Comparison of ENCODE assay signal across 1 cellular context in genomic region chr12:18644564-18644963, GRCh38.
TF ChIP-seq lines count a peak whose summit lies in the region.

No MANE protein-coding gene starts in this region.

TF ChIP-seq in HepG2, 621 proteins besides CTCF, POLR2A, EP300 and RAD21 (continued from another document):
- no peak for TF ChIP-seq FOXO4 (CRISPR knock-in tag; conservative IDR thresholded peaks at IDR 0.05)
- TF ChIP-seq PITX1 (CRISPR knock-in tag; IDR thresholded peaks at IDR 0.05), result no peak
- TF ChIP-seq, protein P1, sequence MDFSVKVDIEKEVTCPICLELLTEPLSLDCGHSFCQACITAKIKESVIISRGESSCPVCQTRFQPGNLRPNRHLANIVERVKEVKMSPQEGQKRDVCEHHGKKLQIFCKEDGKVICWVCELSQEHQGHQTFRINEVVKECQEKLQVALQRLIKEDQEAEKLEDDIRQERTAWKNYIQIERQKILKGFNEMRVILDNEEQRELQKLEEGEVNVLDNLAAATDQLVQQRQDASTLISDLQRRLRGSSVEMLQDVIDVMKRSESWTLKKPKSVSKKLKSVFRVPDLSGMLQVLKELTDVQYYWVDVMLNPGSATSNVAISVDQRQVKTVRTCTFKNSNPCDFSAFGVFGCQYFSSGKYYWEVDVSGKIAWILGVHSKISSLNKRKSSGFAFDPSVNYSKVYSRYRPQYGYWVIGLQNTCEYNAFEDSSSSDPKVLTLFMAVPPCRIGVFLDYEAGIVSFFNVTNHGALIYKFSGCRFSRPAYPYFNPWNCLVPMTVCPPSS (IDR thresholded peaks at IDR 0.05), result no peak
- no peak for TF ChIP-seq ZNF562 (CRISPR knock-in tag; IDR thresholded peaks at IDR 0.05; ENCODE audit: borderline replicate concordance)
- no peak for TF ChIP-seq FUBP1 (CRISPR knock-in tag; IDR thresholded peaks at IDR 0.05; ENCODE audit: borderline replicate concordance)
- TF ChIP-seq, protein P2, sequence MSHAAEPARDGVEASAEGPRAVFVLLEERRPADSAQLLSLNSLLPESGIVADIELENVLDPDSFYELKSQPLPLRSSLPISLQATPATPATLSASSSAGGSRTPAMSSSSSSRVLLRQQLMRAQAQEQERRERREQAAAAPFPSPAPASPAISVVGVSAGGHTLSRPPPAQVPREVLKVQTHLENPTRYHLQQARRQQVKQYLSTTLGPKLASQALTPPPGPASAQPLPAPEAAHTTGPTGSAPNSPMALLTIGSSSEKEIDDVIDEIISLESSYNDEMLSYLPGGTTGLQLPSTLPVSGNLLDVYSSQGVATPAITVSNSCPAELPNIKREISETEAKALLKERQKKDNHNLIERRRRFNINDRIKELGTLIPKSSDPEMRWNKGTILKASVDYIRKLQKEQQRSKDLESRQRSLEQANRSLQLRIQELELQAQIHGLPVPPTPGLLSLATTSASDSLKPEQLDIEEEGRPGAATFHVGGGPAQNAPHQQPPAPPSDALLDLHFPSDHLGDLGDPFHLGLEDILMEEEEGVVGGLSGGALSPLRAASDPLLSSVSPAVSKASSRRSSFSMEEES (CRISPR knock-in tag; IDR thresholded peaks at IDR 0.05), result no peak
- no peak for TF ChIP-seq ZNF30 (CRISPR knock-in tag; IDR thresholded peaks at IDR 0.05)
- TF ChIP-seq, protein P3, sequence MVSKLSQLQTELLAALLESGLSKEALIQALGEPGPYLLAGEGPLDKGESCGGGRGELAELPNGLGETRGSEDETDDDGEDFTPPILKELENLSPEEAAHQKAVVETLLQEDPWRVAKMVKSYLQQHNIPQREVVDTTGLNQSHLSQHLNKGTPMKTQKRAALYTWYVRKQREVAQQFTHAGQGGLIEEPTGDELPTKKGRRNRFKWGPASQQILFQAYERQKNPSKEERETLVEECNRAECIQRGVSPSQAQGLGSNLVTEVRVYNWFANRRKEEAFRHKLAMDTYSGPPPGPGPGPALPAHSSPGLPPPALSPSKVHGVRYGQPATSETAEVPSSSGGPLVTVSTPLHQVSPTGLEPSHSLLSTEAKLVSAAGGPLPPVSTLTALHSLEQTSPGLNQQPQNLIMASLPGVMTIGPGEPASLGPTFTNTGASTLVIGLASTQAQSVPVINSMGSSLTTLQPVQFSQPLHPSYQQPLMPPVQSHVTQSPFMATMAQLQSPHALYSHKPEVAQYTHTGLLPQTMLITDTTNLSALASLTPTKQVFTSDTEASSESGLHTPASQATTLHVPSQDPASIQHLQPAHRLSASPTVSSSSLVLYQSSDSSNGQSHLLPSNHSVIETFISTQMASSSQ (IDR thresholded peaks at IDR 0.05; ENCODE audit: low read depth), result no peak
- TF ChIP-seq, protein P3 (CRISPR knock-in tag; IDR thresholded peaks at IDR 0.05; ENCODE audit: borderline replicate concordance), result no peak
